Comparison of ENCODE assay signal across 25 cellular contexts in genomic region chr13:51233117-51233826, GRCh38. TPM values are rescaled to one million over a fixed set of nuclear protein-coding genes. Genes with fewer than 3 reads are reported as not detected.
DNase-seq lines count a peak whose midpoint lies in the region; ATAC-seq, FAIRE-seq and TF ChIP-seq lines count a peak whose summit lies in the region.
"Had no signal": no experiment of that assay in that cellular context is flagged by ENCODE, and none has a peak within 500 bp of the region (broad histone marks: within the 10 kb centered on the region; RNA-seq: fewer than 3 reads in every experiment).

No MANE protein-coding gene starts in this region.

- H3K9me3 ChIP-seq in H1 (ENCODE audit: insufficient read depth in 2 of 2, low read depth in 1 of 2, low read length in 1 of 2): no peaks in the 10 kb centered on the region
- H3K9me3 ChIP-seq: A549, BE2C had no signal

- H4K5ac ChIP-seq in H1 (ENCODE audit: insufficient read length, low read depth, low read length): no peak overlapping the region

- H3K27me3 Mint-ChIP-seq in WTC11 (ENCODE audit: low read depth): no peaks in the 10 kb centered on the region
- H3K27me3 Mint-ChIP-seq in mesothelial cell of epicardium (ENCODE audit: low read depth): peaks cover 32% of the 10 kb centered on the region

- no peak overlapping the region for H3K56ac ChIP-seq in H1 (replicated peaks; ENCODE audit: insufficient read length, low read depth, low read length)

- H3K23me2 ChIP-seq in H1 (ENCODE audit: low read depth, low read length): no peaks in the 10 kb centered on the region

- H2BK15ac ChIP-seq in H1 (ENCODE audit: low read length): no peak overlapping the region

- H2BK12ac ChIP-seq in H1 (ENCODE audit: low read depth, low read length): no peak overlapping the region

- H3K27ac ChIP-seq in H1 (ENCODE audit: low read depth, low read length) (no peak overlapping the region), substantia nigra (ENCODE audit: low read depth, low read length, poor library complexity, severe bottlenecking) (peak overlapping the region; percentile 40)
- H3K27ac ChIP-seq: A549 had no signal

- peaks cover 10 to 24% (median 19%) of the 10 kb centered on the region in 4 experiments for H3K4me1 ChIP-seq in H1 (replicated peaks in 1 of 4; ENCODE audit: control insufficient read depth in 3 of 4, insufficient read depth in 4 of 4, low read length in 3 of 4)
- H3K4me1 ChIP-seq: A549 had no signal

- ATAC-seq in WTC11 (no peak), GM21717 (IDR thresholded peaks at IDR 0.05; ENCODE audit: unreplicated experiment) (no peak)
- ATAC-seq: A549, GM12878, HCT116 had no signal

- H2AFZ ChIP-seq in H1 (ENCODE audit: low read length): no peak overlapping the region

- peaks cover 18% of the 10 kb centered on the region; the same call in 1 of the 2 replicates for H3K79me1 ChIP-seq in H1 (ENCODE audit: low read depth, low read length)

- no peak for TF ChIP-seq RAD21 in H1 (IDR thresholded peaks at IDR 0.05 in 1 of 2, conservative IDR thresholded peaks at IDR 0.05 in 1 of 2; ENCODE audit: low read depth in 2 of 2, low read length in 2 of 2)

- H3K18ac ChIP-seq in H1 (ENCODE audit: extremely low read depth, low read length): no peak overlapping the region

- no peak overlapping the region for H3K4me2 ChIP-seq in H1 (ENCODE audit: insufficient read depth in 1 of 2, low read depth in 2 of 2, low read length in 2 of 2)
- H3K4me2 ChIP-seq: A549 had no signal

- CTCF ChIA-PET in WTC11 (lab: Charles Lee) (interaction anchor here (0.9 kb wide), 1 partner anchor 108 kb away, joined by 3 read pairs; no protein-coding TSS in a partner anchor), H1 (lab: Charles Lee; ENCODE audit: partially characterized antibody) (interaction anchor here (0.6 to 2.4 kb wide), 11 partner anchors 9 to 969 kb away, joined by 3 to 9 read pairs (median 4); no protein-coding TSS in a partner anchor)

- no peak overlapping the region for H2AK5ac ChIP-seq in H1 (ENCODE audit: low read depth, low read length)

- peaks cover 43% of the 10 kb centered on the region for H3K36me3 Mint-ChIP-seq in WTC11
- H3K36me3 Mint-ChIP-seq in mesothelial cell of epicardium: no peaks in the 10 kb centered on the region
- H3K36me3 Mint-ChIP-seq: CD8-positive, alpha-beta memory T cell had no signal

- H2BK20ac ChIP-seq in H1 (ENCODE audit: low read length): no peak overlapping the region

- peaks cover 75% of the 10 kb centered on the region for H3K4me1 Mint-ChIP-seq in WTC11
- peaks cover 21% of the 10 kb centered on the region for H3K4me1 Mint-ChIP-seq in mesothelial cell of epicardium
- H3K4me1 Mint-ChIP-seq: CD8-positive, alpha-beta memory T cell had no signal

- no peak overlapping the region for H3K23ac ChIP-seq in H1 (ENCODE audit: insufficient read length)

- H4K20me1 ChIP-seq in H1 (replicated peaks in 1 of 2; ENCODE audit: control insufficient read depth in 1 of 2, insufficient read depth in 2 of 2, low read length in 2 of 2): peaks cover 0 to 4% of the 10 kb centered on the region in 2 experiments
- H4K20me1 ChIP-seq: BLaER1 treated with 17β-estradiol and CSF1 and Interleukin-3, amounts not matched to agents 10 nM and 100 nM had no signal

- H3K79me2 ChIP-seq in H1 (ENCODE audit: control insufficient read depth in 1 of 2, insufficient read depth in 2 of 2, low read length in 2 of 2): peaks cover 0 to 75% of the 10 kb centered on the region in 2 experiments; a peak in 2 of 4 replicates

- no peak overlapping the region for H3K4ac ChIP-seq in H1 (replicated peaks; ENCODE audit: insufficient read length, low read depth, low read length)

- no peak overlapping the region for H4K8ac ChIP-seq in H1 (ENCODE audit: extremely low read depth, insufficient read depth, low read length)

- H2BK120ac ChIP-seq in H1 (replicated peaks; ENCODE audit: low read depth, low read length): no peak overlapping the region

- POLR2A ChIA-PET in WTC11 (lab: Charles Lee) (no interaction called here), H1 (lab: Charles Lee; ENCODE audit: partially characterized antibody) (interaction anchor here (0.6 to 11.1 kb wide), 13 partner anchors 8 to 268 kb away, joined by 3 to 160 read pairs (median 4); no protein-coding TSS in a partner anchor)

- TF ChIP-seq POLR2A in H1 (IDR thresholded peaks at IDR 0.05; ENCODE audit: control extremely low read depth in 1 of 2, low read depth in 2 of 2, low read length in 2 of 2): no peak

- DNase-seq in WTC11 (ENCODE audit: low spot score) (no peak), H1 (ENCODE audit: low read depth in 1 of 2, low spot score in 2 of 2) (no peak), substantia nigra (lab: John Stamatoyannopoulos, UW) (no peak), mesothelial cell of epicardium (ENCODE audit: low spot score in 2 of 2, unreplicated experiment in 2 of 2) (no peak), NCI-H82 treated with DMSO at 0.1 percent for 48 hours (lab: John Stamatoyannopoulos, UW; ENCODE audit: unreplicated experiment) (no peak), iPS-NIHi11 (ENCODE audit: low spot score) (no peak)
- DNase-seq: 8988T; ACHN; AML-193; BE2C; CD4-positive, alpha-beta T cell; CD8-positive, alpha-beta memory T cell; DMS 273 treated with DMSO at 0.1 percent for 48 hours; DMS79; EL; GDM1; H9 had no signal

- WGBS in H1 (ENCODE audit: extremely low coverage in 1 of 2, insufficient coverage in 1 of 2, insufficient read length in 1 of 2, insufficient replicate concordance in 2 of 2, low coverage in 1 of 2, low lambda C conversion rate in 2 of 2, missing lambda C conversion rate in 1 of 2), 2 experiments: 76% methylated on average over 7 of the region's 9 CpGs; no CpG with 5 or more reads in 1 of the 2 experiments

- no peak overlapping the region for H2BK5ac ChIP-seq in H1 (ENCODE audit: low read depth, low read length)

- H3K4me3 ChIP-seq in H1 (ENCODE audit: extremely low read depth in 1 of 4, insufficient read depth in 2 of 4, low read depth in 3 of 4, low read length in 4 of 4): no peak overlapping the region
- H3K4me3 ChIP-seq: A549; BLaER1 treated with 17β-estradiol and CSF1 and Interleukin-3, amounts not matched to agents 10 nM and 100 nM; GM12878 had no signal

- peaks cover 3 to 49% (median 23%) of the 10 kb centered on the region in 4 experiments; a peak in 6 of 8 replicates for H3K36me3 ChIP-seq in H1 (ENCODE audit: control insufficient read depth in 2 of 4, insufficient read depth in 4 of 4, low read length in 3 of 4)
- H3K36me3 ChIP-seq: BLaER1 treated with 17β-estradiol and CSF1 and Interleukin-3, amounts not matched to agents 10 nM and 100 nM had no signal

- no peak for FAIRE-seq in H1 (lab: Jason Lieb, UNC)
- FAIRE-seq: A549, D721Med, GM12878, GM18507 had no signal

- no peak overlapping the region for H4K91ac ChIP-seq in H1 (replicated peaks; ENCODE audit: insufficient read length, low read length)

- H3K27ac Mint-ChIP-seq in WTC11 (peak overlapping the region; percentile 6; the same call in 1 of the 2 replicates), mesothelial cell of epicardium (no peak overlapping the region)
- H3K27ac Mint-ChIP-seq: CD14-positive monocyte; CD4-positive, alpha-beta T cell; CD8-positive, alpha-beta memory T cell had no signal

- TF ChIP-seq CTCF in WTC11 (IDR thresholded peaks at IDR 0.05): no peak
- no peak for TF ChIP-seq CTCF in H1 (IDR thresholded peaks at IDR 0.05; ENCODE audit: control extremely low read depth in 1 of 3, insufficient read depth in 1 of 3, low read depth in 1 of 3, low read length in 3 of 3)
- TF ChIP-seq CTCF in mesothelial cell of epicardium (IDR thresholded peaks at IDR 0.05; ENCODE audit: unreplicated experiment): no peak

- no peak overlapping the region for H3K14ac ChIP-seq in H1 (ENCODE audit: insufficient read length)

- no peak for TF ChIP-seq EP300 in H1 (IDR thresholded peaks at IDR 0.05; ENCODE audit: borderline replicate concordance in 1 of 2, low read depth in 2 of 2, low read length in 2 of 2)

- H3K27me3 ChIP-seq in H1 (replicated peaks in 1 of 4; ENCODE audit: control insufficient read depth in 3 of 4, extremely low read depth in 1 of 4, insufficient read depth in 3 of 4, low read length in 3 of 4): no peaks in the 10 kb centered on the region
- H3K27me3 ChIP-seq: BE2C; BLaER1 treated with 17β-estradiol and CSF1 and Interleukin-3, amounts not matched to agents 10 nM and 100 nM had no signal

- H3K9me3 Mint-ChIP-seq in WTC11 (no peaks in the 10 kb centered on the region; the same call in 1 of the 2 replicates), mesothelial cell of epicardium (no peaks in the 10 kb centered on the region)
- H3K9me3 Mint-ChIP-seq: CD4-positive, alpha-beta T cell; CD8-positive, alpha-beta memory T cell; H9 had no signal

- H3K4me3 Mint-ChIP-seq in WTC11 (no peak overlapping the region), mesothelial cell of epicardium (no peak overlapping the region)
- H3K4me3 Mint-ChIP-seq: CD14-positive monocyte; CD4-positive, alpha-beta T cell; CD8-positive, alpha-beta memory T cell; H9 had no signal

- H3K9ac ChIP-seq in H1 (replicated peaks in 1 of 4; ENCODE audit: extremely low read depth in 1 of 4, low read depth in 3 of 4, low read length in 3 of 4): no peak overlapping the region
- H3K9ac ChIP-seq: BLaER1 treated with 17β-estradiol and CSF1 and Interleukin-3, amounts not matched to agents 10 nM and 100 nM had no signal

TF ChIP-seq in H1, 55 proteins besides CTCF, POLR2A, EP300 and RAD21:
- TF ChIP-seq KDM1A (IDR thresholded peaks at IDR 0.05; ENCODE audit: borderline replicate concordance, low read length) (peak; percentile 88), HDAC2 (IDR thresholded peaks at IDR 0.05; ENCODE audit: borderline replicate concordance in 1 of 2, low read depth in 2 of 2, low read length in 2 of 2) (peak in 1 of 2 experiments; percentile 80; a peak in 1 of 4 replicates), KDM4A (IDR thresholded peaks at IDR 0.05; ENCODE audit: low read depth, low read length, severe bottlenecking) (no peak)

RNA-seq across cellular contexts. Expression of gene FAM124A, which starts 11.1 kb away (rescaled TPM):
- 41.2 to 45.8 TPM (median 41.6 TPM) in 3 replicates for total RNA-seq in WTC11 (2021)
- total RNA-seq in H1 (2021; fragmentation: NEBNext Ultra II Directional; extraction: Animal tissue kit (Norgen Biotek cat#: 25700)): 47.1 and 49.9 TPM in 2 replicates
- polyA plus RNA-seq in H1 (2011; rRNA removed): 40.7 and 47.1 TPM in 2 replicates
- polyA plus RNA-seq in H1 (2011; cell fraction: cytosol; rRNA removed): 27.7 TPM
- polyA plus RNA-seq in H1 (2011; cell fraction: nucleus; rRNA removed): 38.7 TPM
- 29.0 to 33.9 TPM (median 30.6 TPM) in 4 replicates for polyA plus RNA-seq in H1 (2012, experiment 1 of 2)
- 16.3 TPM for polyA plus RNA-seq in H1 (2012, experiment 2 of 2)
- polyA plus RNA-seq in H1 (2013, experiment 1 of 2): 32.9 TPM
- 34.6 TPM for polyA plus RNA-seq in H1 (2013, experiment 2 of 2)
- polyA minus RNA-seq in H1 (2011; rRNA and poly(A)+ RNA removed): 38.0 and 39.6 TPM in 2 replicates
- 34.9 TPM for polyA minus RNA-seq in H1 (2011; cell fraction: cytosol; rRNA and poly(A)+ RNA removed)
- polyA minus RNA-seq in H1 (2011; cell fraction: nucleus; rRNA and poly(A)+ RNA removed): 78.7 TPM
- total RNA-seq in mesothelial cell of epicardium: 0.66 to 0.91 TPM (median 0.78 TPM) in 3 replicates
- total RNA-seq: CD4-positive, alpha-beta T cell; GM12878 had no signal
- polyA plus RNA-seq: CD8-positive, alpha-beta memory T cell; GM12878 had no signal

Comparison
In these comparisons a context has a peak if more than half of its experiments do, and no peak if none do; other contexts are left out.
1. RNA of gene FAM124A, which starts 11.1 kb away (total RNA-seq): 47.1 to 49.9 TPM in H1 and 41.2 to 45.8 TPM in WTC11; 0.66 to 0.91 TPM in mesothelial cell of epicardium; every median in the first group is over 10 times any median in the second.